10 cellular contexts compared by ENCODE assay signal in genomic region chr7:5417106-5418071, GRCh38. TPM values are rescaled to one million over a fixed set of nuclear protein-coding genes. Genes with fewer than 3 reads are reported as not detected.
DNase-seq lines count a peak whose midpoint lies in the region; ATAC-seq and TF ChIP-seq lines count a peak whose summit lies in the region.
"Had no signal": no experiment of that assay in that cellular context is flagged by ENCODE, and none has a peak within 500 bp of the region (broad histone marks: within the 10 kb centered on the region; RNA-seq: fewer than 3 reads in every experiment).

No MANE protein-coding gene starts in this region.

- DNase-seq in DMS114 treated with DMSO at 0.1 percent for 48 hours (lab: John Stamatoyannopoulos, UW; ENCODE audit: unreplicated experiment) (peak; percentile 33), RWPE2 (ENCODE audit: low spot score) (no peak), fibroblast of villous mesenchyme (ENCODE audit: low read depth) (no peak), psoas muscle (no peak), NCI-H2107 (lab: John Stamatoyannopoulos, UW) (no peak), OCI-M2 (lab: John Stamatoyannopoulos, UW; ENCODE audit: unreplicated experiment) (no peak)
- DNase-seq: activated CD4-positive, alpha-beta memory T cell treated with anti-CD3 and anti-CD28 coated beads, Interleukin-2, amount 10 ng/mL, durations not matched to agents 7 days and 5 days; natural killer cell had no signal

- H3K27me3 ChIP-seq in RWPE2 (ENCODE audit: insufficient read depth, poor library complexity, severe bottlenecking) (no peaks in the 10 kb centered on the region), psoas muscle (ENCODE audit: insufficient read depth in 3 of 3, low read length in 2 of 3) (no peaks in the 10 kb centered on the region)

- H3K4me1 ChIP-seq in RWPE2 (ENCODE audit: insufficient read depth, poor library complexity, severe bottlenecking): peaks cover 11% of the 10 kb centered on the region
- peaks cover 11% of the 10 kb centered on the region for H3K4me1 ChIP-seq in psoas muscle

- intact Hi-C loops in psoas muscle (cut with DNase I): no loop called here

- ATAC-seq in RWPE2 (ENCODE audit: low read depth) (no peak), psoas muscle (no peak), GM18502 (IDR thresholded peaks at IDR 0.05; ENCODE audit: poor library complexity, unreplicated experiment) (no peak), HG02798 (IDR thresholded peaks at IDR 0.05; ENCODE audit: poor library complexity, unreplicated experiment) (no peak)
- ATAC-seq: natural killer cell had no signal

- H3K9me3 ChIP-seq in RWPE2 (ENCODE audit: severe bottlenecking) (no peaks in the 10 kb centered on the region), psoas muscle (no peaks in the 10 kb centered on the region)

- no peak for TF ChIP-seq CTCF in RWPE2 (IDR thresholded peaks at IDR 0.05; ENCODE audit: poor library complexity, severe bottlenecking)
- TF ChIP-seq CTCF in fibroblast of villous mesenchyme (IDR thresholded peaks at IDR 0.05; ENCODE audit: insufficient read depth, low read depth, low read length): no peak
- TF ChIP-seq CTCF in psoas muscle (IDR thresholded peaks at IDR 0.05): no peak

- H3K27ac ChIP-seq in RWPE2 (ENCODE audit: poor library complexity, severe bottlenecking) (peak overlapping the region; percentile 98), psoas muscle (peak overlapping the region; percentile 100)

- no peak overlapping the region for H3K4me3 ChIP-seq in RWPE2 (ENCODE audit: severe bottlenecking)
- H3K4me3 ChIP-seq in fibroblast of villous mesenchyme (ENCODE audit: low read depth, low read length): peak overlapping the region; percentile 99
- peak overlapping the region; percentile 99 for H3K4me3 ChIP-seq in psoas muscle

- whole genome bisulfite sequencing in psoas muscle, 3 donors: 79 to 84% (median 80%) methylated on average over 15 of the region's 15 CpGs

- H3K36me3 ChIP-seq in RWPE2 (ENCODE audit: low read depth) (peaks cover 9% of the 10 kb centered on the region), psoas muscle (ENCODE audit: insufficient read depth in 1 of 2, low read depth in 1 of 2) (peaks cover 0 to 4% of the 10 kb centered on the region in 2 donors)

RNA-seq across cellular contexts. Expression of gene TNRC18, which starts 6.2 kb away (rescaled TPM):
- 54.4 and 78.0 TPM in 2 replicates for total RNA-seq in fibroblast of villous mesenchyme
- 10 to 100 TPM; 18.5 to 27.9 (median 23.8) TPM for total RNA-seq in psoas muscle
- 10 to 100 TPM in 1 of 3 donors, 1 to 10 TPM in 2; 5.9 to 15.8 (median 7.3) TPM for polyA plus RNA-seq in psoas muscle
